ENCODE assay signal across 28 cellular contexts in the genomic region with DNA sequence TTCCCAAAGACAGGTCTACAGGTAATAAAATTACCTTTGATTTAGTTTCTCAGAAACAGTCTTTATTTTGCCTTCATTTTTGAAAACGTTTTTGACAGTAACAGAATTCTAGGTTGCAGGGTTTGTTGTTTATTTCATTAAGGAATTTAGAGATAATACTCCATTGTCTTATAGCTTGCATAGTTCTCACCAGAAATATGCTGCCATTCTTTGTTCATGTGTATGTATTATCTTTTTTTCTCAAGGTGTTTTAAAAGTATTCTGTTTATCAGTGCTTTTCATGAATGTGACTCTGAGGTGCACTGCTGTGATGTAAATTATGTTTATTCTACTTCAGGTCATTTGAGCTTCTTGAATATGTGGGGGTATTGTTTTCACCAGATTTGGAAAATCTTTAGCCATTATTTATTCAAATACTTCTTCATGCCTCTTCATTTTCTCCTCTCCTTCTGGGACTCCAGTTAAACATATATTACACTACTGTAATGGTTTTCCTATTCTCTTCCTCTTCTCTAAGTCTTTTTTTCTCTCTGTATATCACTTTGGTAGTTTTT.
"Had no signal": no experiment of that assay in that cellular context is flagged by ENCODE, and none has a peak within 500 bp of the region (broad histone marks: within the 10 kb centered on the region; RNA-seq: fewer than 3 reads in every experiment).

No MANE protein-coding gene starts in this region.

- H3K27me3 Mint-ChIP-seq: activated naive CD8-positive, alpha-beta T cell treated with anti-CD3 and anti-CD28 coated beads, Interleukin-2, amount 50 U/mL, for 24 hours; central memory CD8-positive, alpha-beta T cell; T-cell had no signal

- FAIRE-seq: astrocyte had no signal

- H3K27ac Mint-ChIP-seq: activated CD8-positive, alpha-beta T cell treated with anti-CD3 and anti-CD28 coated beads, Interleukin-2, amount 10 ng/mL, durations not matched to agents 7 days and 5 days; activated naive CD4-positive, alpha-beta T cell treated with anti-CD3 and anti-CD28 coated beads, Interleukin-2, amount 50 U/mL, for 72 hours; activated naive CD8-positive, alpha-beta T cell treated with anti-CD3 and anti-CD28 coated beads, Interleukin-2, amount 50 U/mL, for 24 hours; brain; T-cell had no signal

- DNase-seq: activated CD4-positive, alpha-beta T cell treated with anti-CD3 and anti-CD28 coated beads for 4 hours; activated CD8-positive, alpha-beta memory T cell treated with anti-CD3 and anti-CD28 coated beads, Interleukin-2, amount 50 U/mL, for 48 hours; activated CD8-positive, alpha-beta T cell treated with anti-CD3 and anti-CD28 coated beads, Interleukin-2, amount 10 ng/mL, durations not matched to agents 7 days and 5 days; activated effector memory CD4-positive, alpha-beta T cell treated with anti-CD3 and anti-CD28 coated beads, Interleukin-2, amount 50 U/mL, for 16 hours; activated naive CD4-positive, alpha-beta T cell treated with Interleukin-2 at 50 U/mL for 16 hours; activated naive CD8-positive, alpha-beta T cell treated with anti-CD3 and anti-CD28 coated beads, Interleukin-2, amount 50 U/mL, for 24 hours; activated T-cell treated with anti-CD3 and anti-CD28 coated beads, Interleukin-2, amount 50 U/mL, for 1 hour; amygdala; KG1; NCI-H1092 treated with DMSO at 0.1 percent for 48 hours; NCI-H1417 treated with DMSO at 0.1 percent for 48 hours; NCI-H1694; NCI-H2029; NCI-H2107; NCI-H446; NCI-H524; PC-9; RPMI8226; T-cell; T-helper 2 cell; T1000 had no signal

- H2AFZ ChIP-seq: PC-9 had no signal

- H3K4me2 ChIP-seq: PC-9 had no signal

- H3K4me3 Mint-ChIP-seq: activated CD8-positive, alpha-beta T cell treated with anti-CD3 and anti-CD28 coated beads, Interleukin-2, amount 10 ng/mL, durations not matched to agents 7 days and 5 days; activated naive CD8-positive, alpha-beta T cell treated with anti-CD3 and anti-CD28 coated beads, Interleukin-2, amount 50 U/mL, for 24 hours; brain; central memory CD8-positive, alpha-beta T cell; T-cell had no signal

- ATAC-seq: activated CD8-positive, alpha-beta T cell treated with anti-CD3 and anti-CD28 coated beads, Interleukin-2, amount 10 ng/mL, durations not matched to agents 7 days and 5 days; activated naive CD4-positive, alpha-beta T cell treated with anti-CD3 and anti-CD28 coated beads, Interleukin-2, amount 50 U/mL, for 72 hours; activated naive CD8-positive, alpha-beta T cell treated with anti-CD3 and anti-CD28 coated beads, Interleukin-2, amount 50 U/mL, for 24 hours; Right ventricle myocardium inferior; T-cell had no signal

- H3K4me3 ChIP-seq: PC-9, SK-N-MC had no signal

- H3K27ac ChIP-seq: PC-9, SK-N-MC, VCaP had no signal

- H3K4me1 Mint-ChIP-seq: activated naive CD8-positive, alpha-beta T cell treated with anti-CD3 and anti-CD28 coated beads, Interleukin-2, amount 50 U/mL, for 24 hours; brain; central memory CD8-positive, alpha-beta T cell; T-cell had no signal
